23 cellular contexts compared by ENCODE assay signal in the genomic region with DNA sequence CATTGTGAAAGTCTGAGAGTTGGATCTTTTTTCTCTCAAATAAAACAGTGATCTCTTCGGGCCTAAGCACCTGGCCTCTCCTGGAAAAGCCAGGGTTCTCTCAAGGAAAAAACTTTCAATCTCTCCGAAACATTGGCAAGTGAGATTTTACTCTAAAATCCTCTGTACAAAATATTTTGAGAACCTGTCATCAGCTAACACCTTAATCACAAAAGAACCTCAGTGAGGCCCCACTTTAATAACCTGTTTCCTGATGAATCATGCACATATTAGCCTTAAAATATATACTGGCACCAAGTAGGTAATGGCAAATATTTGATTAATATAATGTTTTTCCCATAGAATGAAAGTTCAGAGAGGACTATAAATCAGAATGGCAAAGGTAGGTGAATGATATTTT.
"Had no signal": no experiment of that assay in that cellular context is flagged by ENCODE, and none has a peak within 500 bp of the region (broad histone marks: within the 10 kb centered on the region; RNA-seq: fewer than 3 reads in every experiment).

No MANE protein-coding gene starts in this region.

- H3K4me1 ChIP-seq: colonic mucosa, heart left ventricle, left lung, lower lobe of right lung, tibial nerve had no signal

- DNase-seq: activated CD4-positive, alpha-beta T cell treated with anti-CD3 and anti-CD28 coated beads for 36 hours; activated CD4-positive, CD25-positive, alpha-beta regulatory T cell; activated naive CD4-positive, alpha-beta T cell; activated T-cell treated with anti-CD3 and anti-CD28 coated beads for 4 hours; activated T-cell treated with anti-CD3 and anti-CD28 coated beads, Interleukin-2, amount 50 U/mL, for 72 hours; anterior cingulate cortex; cerebellar nuclear complex; colonic mucosa; dorsolateral prefrontal cortex; effector memory CD4-positive, alpha-beta T cell; foreskin fibroblast; heart left ventricle; hypothalamus; kidney glomerular epithelial cell; left lung; lower lobe of right lung; right cardiac atrium; stimulated activated CD4-positive, alpha-beta T cell treated with anti-CD3 and anti-CD28 coated beads, Interleukin-2, amount 100 ng/mL, for 48 hours; stimulated activated naive CD4-positive, alpha-beta T cell treated with Interleukin-2 at 50 U/mL for 16 hours had no signal

- H3K9me3 Mint-ChIP-seq: activated T-cell treated with anti-CD3 and anti-CD28 coated beads, Interleukin-2, amount 50 U/mL, for 72 hours; natural killer cell treated with Interleukin-12 subunit alpha and Interleukin-12 subunit beta and Interleukin-15 and Interleukin-18, amount 100 ng/mL, for 72 hours had no signal

- H3K4me1 Mint-ChIP-seq: activated CD4-positive, alpha-beta T cell treated with anti-CD3 and anti-CD28 coated beads for 36 hours had no signal

- H3K27ac Mint-ChIP-seq: activated CD4-positive, alpha-beta T cell treated with anti-CD3 and anti-CD28 coated beads for 36 hours; activated naive CD8-positive, alpha-beta T cell; activated T-cell treated with anti-CD3 and anti-CD28 coated beads, Interleukin-2, amount 50 U/mL, for 72 hours; natural killer cell treated with Interleukin-12 subunit alpha and Interleukin-12 subunit beta and Interleukin-15 and Interleukin-18, amount 100 ng/mL, for 72 hours had no signal

- ATAC-seq: activated CD4-positive, alpha-beta T cell treated with anti-CD3 and anti-CD28 coated beads for 36 hours; activated T-cell treated with anti-CD3 and anti-CD28 coated beads, Interleukin-2, amount 50 U/mL, for 72 hours; heart left ventricle; left lung; lower lobe of right lung; natural killer cell treated with Interleukin-12 subunit alpha and Interleukin-12 subunit beta and Interleukin-15 and Interleukin-18, amount 100 ng/mL, for 72 hours; right cardiac atrium had no signal

- H3K36me3 ChIP-seq: cardiac muscle cell, colonic mucosa, heart left ventricle, left lung, lower lobe of right lung, tibial nerve had no signal

- H3K27ac ChIP-seq: cardiac muscle cell, colonic mucosa, dorsolateral prefrontal cortex, heart left ventricle, left lung, lower lobe of right lung, tibial nerve had no signal

- H3K4me3 Mint-ChIP-seq: activated CD4-positive, alpha-beta T cell treated with anti-CD3 and anti-CD28 coated beads for 36 hours; activated naive CD8-positive, alpha-beta T cell; activated T-cell treated with anti-CD3 and anti-CD28 coated beads, Interleukin-2, amount 50 U/mL, for 72 hours; natural killer cell treated with Interleukin-12 subunit alpha and Interleukin-12 subunit beta and Interleukin-15 and Interleukin-18, amount 100 ng/mL, for 72 hours had no signal

- H3K9me3 ChIP-seq: colonic mucosa, heart left ventricle, left lung, lower lobe of right lung, tibial nerve had no signal

- H3K36me3 Mint-ChIP-seq: activated naive CD8-positive, alpha-beta T cell; natural killer cell treated with Interleukin-12 subunit alpha and Interleukin-12 subunit beta and Interleukin-15 and Interleukin-18, amount 100 ng/mL, for 72 hours had no signal

- H3K27me3 ChIP-seq: cardiac muscle cell, colonic mucosa, heart left ventricle, left lung, tibial nerve had no signal

- H3K4me3 ChIP-seq: cardiac muscle cell, colonic mucosa, dorsolateral prefrontal cortex, heart left ventricle, left lung, lower lobe of right lung, tibial nerve had no signal

- H3K27me3 Mint-ChIP-seq: activated naive CD8-positive, alpha-beta T cell; natural killer cell treated with Interleukin-12 subunit alpha and Interleukin-12 subunit beta and Interleukin-15 and Interleukin-18, amount 100 ng/mL, for 72 hours had no signal
